Comparison of ENCODE assay signal across 22 cellular contexts in the genomic region with DNA sequence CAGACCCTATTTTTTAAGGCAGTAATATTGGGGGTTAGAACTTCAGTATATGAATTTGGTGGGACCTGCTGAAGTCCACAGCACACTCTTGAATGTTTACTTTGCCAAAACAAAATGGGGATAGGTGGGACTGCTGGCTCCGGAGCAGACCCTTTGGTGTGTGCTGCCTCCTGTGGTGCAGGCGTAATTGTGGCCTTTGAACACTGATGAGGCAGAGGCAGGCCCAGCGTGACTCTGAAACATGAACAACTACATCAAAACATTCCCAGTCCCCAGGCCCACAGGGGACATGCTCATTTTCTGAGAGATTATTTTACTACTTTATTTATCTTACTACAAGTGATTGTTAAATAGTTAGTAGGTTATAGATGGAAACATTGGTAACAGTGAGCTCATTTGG.
DNase-seq lines count a peak whose midpoint lies in the region; ATAC-seq, FAIRE-seq and TF ChIP-seq lines count a peak whose summit lies in the region.
"Had no signal": no experiment of that assay in that cellular context is flagged by ENCODE, and none has a peak within 500 bp of the region (broad histone marks: within the 10 kb centered on the region; RNA-seq: fewer than 3 reads in every experiment).

No MANE protein-coding gene starts in this region.

- H2AK5ac ChIP-seq in H1 (ENCODE audit: low read depth, low read length) = no peak overlapping the region

- no peak for TF ChIP-seq CTCF in H1 (IDR thresholded peaks at IDR 0.05; ENCODE audit: control extremely low read depth in 1 of 3, insufficient read depth in 1 of 3, low read depth in 1 of 3, low read length in 3 of 3)

- peaks cover 3% of the 10 kb centered on the region for H3K4me1 Mint-ChIP-seq in T-helper 17 cell
- no peaks in the 10 kb centered on the region for H3K4me1 Mint-ChIP-seq in activated T-cell treated with anti-CD3 and anti-CD28 coated beads, Interleukin-2, amount 50 U/mL, for 24 hours (ENCODE audit: low read depth)

- no peaks in the 10 kb centered on the region; the same call in 1 of the 2 replicates for H3K27me3 ChIP-seq in H7 (ENCODE audit: control insufficient read depth, insufficient read depth, low read length)
- H3K27me3 ChIP-seq in H1 (replicated peaks in 1 of 4; ENCODE audit: control insufficient read depth in 3 of 4, extremely low read depth in 1 of 4, insufficient read depth in 3 of 4, low read length in 3 of 4) = no peaks in the 10 kb centered on the region; a peak in 1 of 7 replicates
- H3K27me3 ChIP-seq: BLaER1 had no signal

- H3K27ac Mint-ChIP-seq in T-helper 17 cell = no peak overlapping the region
- no peak overlapping the region for H3K27ac Mint-ChIP-seq in activated T-cell treated with anti-CD3 and anti-CD28 coated beads, Interleukin-2, amount 50 U/mL, for 24 hours
- H3K27ac Mint-ChIP-seq: CD4-positive, alpha-beta T cell had no signal

- H4K5ac ChIP-seq in H1 (ENCODE audit: insufficient read length, low read depth, low read length) = no peak overlapping the region

- H3K79me1 ChIP-seq in H1 (ENCODE audit: low read depth, low read length) = no peaks in the 10 kb centered on the region

- H3K18ac ChIP-seq in H1 (ENCODE audit: extremely low read depth, low read length) = no peak overlapping the region

- POLR2A ChIA-PET in H1 (lab: Charles Lee; ENCODE audit: partially characterized antibody) = no interaction called here

- 0 out of 4 replicates have a peak, but pooled peaks of 1 of the 2 experiments have one; percentile 9 for TF ChIP-seq RAD21 in H1 (IDR thresholded peaks at IDR 0.05 in 1 of 2, conservative IDR thresholded peaks at IDR 0.05 in 1 of 2; ENCODE audit: low read depth in 2 of 2, low read length in 2 of 2)

- H3K4me3 ChIP-seq in H7 (ENCODE audit: insufficient read depth, low read depth, low read length) (no peak overlapping the region), H1 (ENCODE audit: extremely low read depth in 1 of 4, insufficient read depth in 2 of 4, low read depth in 3 of 4, low read length in 4 of 4) (no peak overlapping the region)
- H3K4me3 ChIP-seq: BLaER1, GM12878, MG63, SK-N-MC had no signal

- no peaks in the 10 kb centered on the region for H3K79me2 ChIP-seq in H1 (ENCODE audit: control insufficient read depth in 1 of 2, insufficient read depth in 2 of 2, low read length in 2 of 2)

- no peaks in the 10 kb centered on the region for H3K9me3 Mint-ChIP-seq in activated T-cell treated with anti-CD3 and anti-CD28 coated beads, Interleukin-2, amount 50 U/mL, for 24 hours
- H3K9me3 Mint-ChIP-seq: CD4-positive, alpha-beta T cell; H9 had no signal

- no peak overlapping the region; a peak in 1 of 7 replicates for H3K9ac ChIP-seq in H1 (replicated peaks in 1 of 4; ENCODE audit: extremely low read depth in 1 of 4, low read depth in 3 of 4, low read length in 3 of 4)
- H3K9ac ChIP-seq: BLaER1 had no signal

- no peak overlapping the region for H2BK15ac ChIP-seq in H1 (ENCODE audit: low read length)

- H3K4ac ChIP-seq in H1 (replicated peaks; ENCODE audit: insufficient read length, low read depth, low read length) = no peak overlapping the region

- no peak overlapping the region for H2AFZ ChIP-seq in H1 (ENCODE audit: low read length)

- H3K56ac ChIP-seq in H1 (replicated peaks; ENCODE audit: insufficient read length, low read depth, low read length) = no peak overlapping the region

- no peak overlapping the region for H2BK120ac ChIP-seq in H1 (replicated peaks; ENCODE audit: low read depth, low read length)

- ATAC-seq in T-helper 17 cell (no peak), HG03354 (IDR thresholded peaks at IDR 0.05; ENCODE audit: poor library complexity, severe bottlenecking, unreplicated experiment) (no peak)
- ATAC-seq: GM12878 had no signal

- H3K27ac ChIP-seq in H1 (ENCODE audit: low read depth, low read length) = no peak overlapping the region
- H3K27ac ChIP-seq: BLaER1, RWPE1, SK-N-MC had no signal

- no peak for FAIRE-seq in H1 (lab: Jason Lieb, UNC)
- FAIRE-seq: GM12878 had no signal

- WGBS in H1 (ENCODE audit: extremely low coverage in 1 of 2, insufficient coverage in 1 of 2, insufficient read length in 1 of 2, insufficient replicate concordance in 2 of 2, low coverage in 1 of 2, low lambda C conversion rate in 2 of 2, missing lambda C conversion rate in 1 of 2), 2 experiments = 81% methylated on average over 3 of the region's 3 CpGs; no CpG with 5 or more reads in 1 of the 2 experiments

- H2BK12ac ChIP-seq in H1 (ENCODE audit: low read depth, low read length) = no peak overlapping the region

- no peak for TF ChIP-seq EP300 in H1 (IDR thresholded peaks at IDR 0.05; ENCODE audit: borderline replicate concordance in 1 of 2, low read depth in 2 of 2, low read length in 2 of 2)

- H3K36me3 ChIP-seq in H7 (replicated peaks; ENCODE audit: control insufficient read depth, insufficient read depth, low read length) (no peaks in the 10 kb centered on the region), H1 (ENCODE audit: control insufficient read depth in 2 of 4, insufficient read depth in 4 of 4, low read length in 3 of 4) (no peaks in the 10 kb centered on the region)
- H3K36me3 ChIP-seq: BLaER1, MG63 had no signal

- H3K9me3 ChIP-seq in H1 (ENCODE audit: insufficient read depth in 2 of 2, low read depth in 1 of 2, low read length in 1 of 2) = no peaks in the 10 kb centered on the region
- no peaks in the 10 kb centered on the region for H3K9me3 ChIP-seq in T-helper 17 cell (ENCODE audit: control insufficient read depth, low read length, poor library complexity, severe bottlenecking)
- H3K9me3 ChIP-seq: BLaER1, MG63 had no signal

- no peak overlapping the region for H3K4me2 ChIP-seq in H1 (ENCODE audit: insufficient read depth in 1 of 2, low read depth in 2 of 2, low read length in 2 of 2)
- H3K4me2 ChIP-seq: BLaER1 had no signal

- DNase-seq in H7 (peak; percentile 65), NCI-H69 (lab: John Stamatoyannopoulos, UW) (peak; percentile 23), H1 (ENCODE audit: low read depth in 1 of 2, low spot score in 2 of 2) (no peak), smooth muscle cell of the brain vasculature (ENCODE audit: low read depth, low spot score) (peak; percentile 10), T-helper 17 cell (no peak)
- DNase-seq in activated T-cell treated with anti-CD3 and anti-CD28 coated beads, Interleukin-2, amount 50 U/mL, for 24 hours = no peak
- DNase-seq: CD4-positive, alpha-beta T cell; COR-L47; DMS 273 treated with DMSO at 0.1 percent for 48 hours; DMS79 treated with DMSO at 0.1 percent for 48 hours; H9; Kasumi-1; MG63; NCI-H1417 treated with DMSO at 0.1 percent for 48 hours; NCI-H187; NCI-H446 treated with DMSO at 0.1 percent for 48 hours; SHP77 treated with DMSO at 0.1 percent for 48 hours had no signal

- no peak overlapping the region for H4K91ac ChIP-seq in H1 (replicated peaks; ENCODE audit: insufficient read length, low read length)

- H3K23me2 ChIP-seq in H1 (ENCODE audit: low read depth, low read length) = no peaks in the 10 kb centered on the region; the same call in 1 of the 2 replicates

- no peak overlapping the region for H3K4me3 Mint-ChIP-seq in T-helper 17 cell
- no peak overlapping the region for H3K4me3 Mint-ChIP-seq in activated T-cell treated with anti-CD3 and anti-CD28 coated beads, Interleukin-2, amount 50 U/mL, for 24 hours
- H3K4me3 Mint-ChIP-seq: CD4-positive, alpha-beta T cell; H9 had no signal

- no peak for TF ChIP-seq POLR2A in H1 (IDR thresholded peaks at IDR 0.05; ENCODE audit: control extremely low read depth in 1 of 2, low read depth in 2 of 2, low read length in 2 of 2)

- H4K20me1 ChIP-seq in H1 (replicated peaks in 1 of 2; ENCODE audit: control insufficient read depth in 1 of 2, insufficient read depth in 2 of 2, low read length in 2 of 2) = no peaks in the 10 kb centered on the region
- H4K20me1 ChIP-seq: BLaER1 had no signal

- H4K8ac ChIP-seq in H1 (ENCODE audit: extremely low read depth, insufficient read depth, low read length) = no peak overlapping the region

- H3K14ac ChIP-seq in H1 (ENCODE audit: insufficient read length) = no peak overlapping the region

- no peaks in the 10 kb centered on the region; a peak in 1 of 7 replicates for H3K4me1 ChIP-seq in H1 (replicated peaks in 1 of 4; ENCODE audit: control insufficient read depth in 3 of 4, insufficient read depth in 4 of 4, low read length in 3 of 4)
- H3K4me1 ChIP-seq: BLaER1 had no signal

- H2BK20ac ChIP-seq in H1 (ENCODE audit: low read length) = no peak overlapping the region

- no peak overlapping the region for H3K23ac ChIP-seq in H1 (ENCODE audit: insufficient read length)

- H3K36me3 Mint-ChIP-seq in T-helper 17 cell (ENCODE audit: low read depth) = peaks cover 2% of the 10 kb centered on the region
- H3K36me3 Mint-ChIP-seq in activated T-cell treated with anti-CD3 and anti-CD28 coated beads, Interleukin-2, amount 50 U/mL, for 24 hours (ENCODE audit: low read depth) = no peaks in the 10 kb centered on the region

- CTCF ChIA-PET in H1 (lab: Charles Lee; ENCODE audit: partially characterized antibody) = interaction anchor here (1.0 to 4.5 kb wide), 7 partner anchors 8 to 115 kb away, joined by 3 to 24 read pairs (median 4); no protein-coding TSS in a partner anchor

- no peak overlapping the region for H2BK5ac ChIP-seq in H1 (ENCODE audit: low read depth, low read length)

- peaks cover 44% of the 10 kb centered on the region for H3K27me3 Mint-ChIP-seq in T-helper 17 cell
- H3K27me3 Mint-ChIP-seq in activated T-cell treated with anti-CD3 and anti-CD28 coated beads, Interleukin-2, amount 50 U/mL, for 24 hours = peaks cover 39% of the 10 kb centered on the region

TF ChIP-seq in H1, 55 proteins besides CTCF, POLR2A, EP300 and RAD21:
- TF ChIP-seq NANOG (IDR thresholded peaks at IDR 0.05; ENCODE audit: insufficient read depth, low read depth, low read length, poor library complexity, severe bottlenecking) = peak; percentile 48
- TF ChIP-seq CBX5 (IDR thresholded peaks at IDR 0.05; ENCODE audit: low read depth, low read length) = no peak
- no peak for TF ChIP-seq RNF2 (IDR thresholded peaks at IDR 0.05; ENCODE audit: borderline replicate concordance, low read depth, low read length, missing control alignments, poor library complexity, severe bottlenecking)
- no peak for TF ChIP-seq SIRT6 (IDR thresholded peaks at IDR 0.05; ENCODE audit: low read length)

Comparison
In these comparisons a context has a peak if more than half of its experiments do, and no peak if none do; other contexts are left out.
1. DNase-seq: peak in H7 (single experiment), NCI-H69 (single experiment) and smooth muscle cell of the brain vasculature (single experiment); none in H1 (0 of 2), T-helper 17 cell (0 of 3) and activated T-cell treated with anti-CD3 and anti-CD28 coated beads, Interleukin-2, amount 50 U/mL, for 24 hours (single experiment).